Comparison of ENCODE assay signal across 24 cellular contexts in the genomic region with DNA sequence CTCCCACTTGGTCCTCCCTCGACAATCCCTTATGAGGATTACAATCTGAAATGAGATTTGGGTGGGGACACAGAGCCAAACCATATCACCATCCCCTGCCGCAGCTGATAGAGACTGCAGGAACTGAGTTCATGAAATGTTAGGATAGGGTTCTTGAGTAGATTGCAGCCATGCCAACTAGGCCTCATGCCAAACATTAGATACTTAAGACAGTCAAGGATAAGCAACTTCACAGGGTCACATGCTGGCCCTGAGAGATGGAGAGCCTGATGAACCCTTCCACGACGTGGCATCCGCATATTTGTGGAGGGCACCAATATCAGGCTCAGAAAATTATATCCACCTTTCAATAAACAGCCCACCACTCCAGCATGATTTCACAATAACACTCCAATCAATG.
"Had no signal": no experiment of that assay in that cellular context is flagged by ENCODE, and none has a peak within 500 bp of the region (broad histone marks: within the 10 kb centered on the region; RNA-seq: fewer than 3 reads in every experiment).

No MANE protein-coding gene starts in this region.

- ATAC-seq: left colon; left lung; lower lobe of right lung; naive thymus-derived CD8-positive, alpha-beta T cell; sciatic nerve had no signal

- DNase-seq: hypothalamus; immature natural killer cell; kidney; left colon; left lung; lower lobe of right lung; mammary epithelial cell; mesenchymal stem cell; naive thymus-derived CD8-positive, alpha-beta T cell; occipital lobe; stimulated activated CD4-positive, alpha-beta T cell treated with anti-CD3 and anti-CD28 coated beads, Interleukin-12 subunit alpha, Interleukin-12 subunit beta, amount 100 ng/mL, for 4 hours; stimulated activated CD4-positive, alpha-beta T cell treated with anti-CD3 and anti-CD28 coated beads, Interleukin-15, amount 100 ng/mL, for 24 hours; stimulated activated CD4-positive, alpha-beta T cell treated with anti-CD3 and anti-CD28 coated beads, Interleukin-2, amount 100 ng/mL, for 24 hours; stimulated activated CD4-positive, alpha-beta T cell treated with anti-CD3 and anti-CD28 coated beads, Interleukin-4, amount 100 ng/mL, for 1 hour; stimulated activated naive CD4-positive, alpha-beta T cell; uterus had no signal

- H3K9me3 ChIP-seq: left lung, lower lobe of right lung, neutrophil, right atrium auricular region, suprapubic skin, thoracic aorta, tibial nerve, uterus had no signal

- H3K4me2 ChIP-seq: neural progenitor cell had no signal

- H3K27ac ChIP-seq: left lung, lower lobe of right lung, neural progenitor cell, neutrophil, right atrium auricular region, skin epidermis, suprapubic skin, thoracic aorta, tibial nerve, uterus had no signal

- H3K36me3 ChIP-seq: left lung, lower lobe of right lung, neural progenitor cell, neutrophil, right atrium auricular region, suprapubic skin, thoracic aorta, tibial nerve, uterus had no signal

- H2AFZ ChIP-seq: neural progenitor cell had no signal

- H3K9ac ChIP-seq: neural progenitor cell had no signal

- H3K27me3 ChIP-seq: left lung, neural progenitor cell, neutrophil, right atrium auricular region, suprapubic skin, tibial nerve, uterus had no signal

- H3K4me1 ChIP-seq: lower lobe of right lung, neural progenitor cell, right atrium auricular region, uterus had no signal

- H3K4me3 ChIP-seq: left lung, lower lobe of right lung, neural progenitor cell, right atrium auricular region, skin epidermis, suprapubic skin, thoracic aorta, tibial nerve, uterus had no signal
